Comparison of ENCODE assay signal across 12 cellular contexts in the genomic region with DNA sequence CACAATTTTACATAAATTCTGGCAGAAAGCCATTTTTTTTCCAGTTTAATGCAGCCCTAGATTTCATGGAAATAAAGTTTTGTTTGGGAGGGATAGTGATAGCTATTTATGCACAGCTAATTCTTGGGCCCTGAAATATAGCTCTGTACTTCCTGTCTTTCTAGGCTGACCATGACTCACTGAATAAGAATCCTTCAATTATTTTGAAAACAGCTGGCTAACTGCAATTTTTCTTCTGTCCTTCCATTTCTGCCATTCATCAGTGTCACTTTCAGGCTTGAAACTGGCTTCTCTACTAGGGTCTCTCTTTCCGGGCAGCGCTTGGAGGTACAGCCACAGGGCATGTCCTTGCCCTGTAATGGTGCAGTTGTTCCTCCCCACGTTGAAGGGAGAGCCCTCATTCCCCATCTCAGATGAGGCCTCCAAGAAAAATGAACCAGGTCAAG.
DNase-seq lines count a peak whose midpoint lies in the region; ATAC-seq, FAIRE-seq and TF ChIP-seq lines count a peak whose summit lies in the region.
"Had no signal": no experiment of that assay in that cellular context is flagged by ENCODE, and none has a peak within 500 bp of the region (broad histone marks: within the 10 kb centered on the region; RNA-seq: fewer than 3 reads in every experiment).

No MANE protein-coding gene starts in this region.

- H4K20me1 ChIP-seq in osteoblast (ENCODE audit: insufficient read depth, low read length), result no peaks in the 10 kb centered on the region

- no peaks in the 10 kb centered on the region for H3K27me3 ChIP-seq in osteoblast (ENCODE audit: insufficient read depth, low read length)
- H3K27me3 ChIP-seq: upper lobe of left lung had no signal

- no peak overlapping the region for H3K4me3 ChIP-seq in osteoblast (ENCODE audit: insufficient read depth, low read length)
- H3K4me3 ChIP-seq: upper lobe of left lung had no signal

- H3K36me3 Mint-ChIP-seq in natural killer cell, result peaks cover 8% of the 10 kb centered on the region
- H3K36me3 Mint-ChIP-seq: activated naive CD8-positive, alpha-beta T cell treated with anti-CD3 and anti-CD28 coated beads, Interleukin-2, amount 10 ng/mL, durations not matched to agents 7 days and 5 days had no signal

- DNase-seq in AG20443 (ENCODE audit: low spot score) (peak; percentile 79), RCC 7860 (ENCODE audit: low spot score) (peak; percentile 72), osteoblast (ENCODE audit: insufficient read length, low spot score, missing footprints) (peak; percentile 88), natural killer cell (no peak), midbrain (lab: John Stamatoyannopoulos, UW) (no peak)
- DNase-seq in activated effector memory CD4-positive, alpha-beta T cell treated with Interleukin-2 at 50 U/mL for 16 hours, result no peak
- DNase-seq in stimulated activated naive CD4-positive, alpha-beta T cell treated with Interleukin-2 at 50 U/mL for 16 hours (lab: John Stamatoyannopoulos, UW), result no peak
- DNase-seq: activated naive CD8-positive, alpha-beta T cell treated with anti-CD3 and anti-CD28 coated beads, Interleukin-2, amount 10 ng/mL, durations not matched to agents 7 days and 5 days; DMS153; NCI-H1694 treated with DMSO at 0.1 percent for 48 hours; upper lobe of left lung had no signal

- no peaks in the 10 kb centered on the region for H3K79me2 ChIP-seq in osteoblast (ENCODE audit: insufficient read depth, low read length)

- H3K27ac Mint-ChIP-seq in natural killer cell, result no peak overlapping the region
- H3K27ac Mint-ChIP-seq: activated naive CD8-positive, alpha-beta T cell treated with anti-CD3 and anti-CD28 coated beads, Interleukin-2, amount 10 ng/mL, durations not matched to agents 7 days and 5 days had no signal

- peak; percentile 43 for ATAC-seq in esophagus mucosa
- ATAC-seq in natural killer cell, result no peak

- no peaks in the 10 kb centered on the region for H3K9me3 ChIP-seq in osteoblast (ENCODE audit: low read depth, low read length)

- intact Hi-C loops in natural killer cell (cut with micrococcal nuclease), result no loop called here

- H3K4me2 ChIP-seq in osteoblast (ENCODE audit: insufficient read depth, low read length), result peak overlapping the region; percentile 49

- H3K4me1 ChIP-seq in osteoblast (ENCODE audit: insufficient read depth, low read length), result peaks cover 25% of the 10 kb centered on the region

- FAIRE-seq in RCC 7860 (lab: Jason Lieb, UNC), result peak; percentile 78

- no peaks in the 10 kb centered on the region for H3K36me3 ChIP-seq in osteoblast (ENCODE audit: insufficient read depth, low read length)
- H3K36me3 ChIP-seq: upper lobe of left lung had no signal

- peaks cover 0 to 4% of the 10 kb centered on the region in 2 donors for H3K27me3 Mint-ChIP-seq in natural killer cell (ENCODE audit: low read depth in 2 of 2)
- H3K27me3 Mint-ChIP-seq: activated naive CD8-positive, alpha-beta T cell treated with anti-CD3 and anti-CD28 coated beads, Interleukin-2, amount 10 ng/mL, durations not matched to agents 7 days and 5 days had no signal

- no peak overlapping the region for H3K4me3 Mint-ChIP-seq in natural killer cell
- H3K4me3 Mint-ChIP-seq: activated naive CD8-positive, alpha-beta T cell treated with anti-CD3 and anti-CD28 coated beads, Interleukin-2, amount 10 ng/mL, durations not matched to agents 7 days and 5 days had no signal

- peak overlapping the region; percentile 26 for H2AFZ ChIP-seq in osteoblast (ENCODE audit: low read length)

- no peaks in the 10 kb centered on the region for H3K4me1 Mint-ChIP-seq in natural killer cell
- H3K4me1 Mint-ChIP-seq: activated naive CD8-positive, alpha-beta T cell treated with anti-CD3 and anti-CD28 coated beads, Interleukin-2, amount 10 ng/mL, durations not matched to agents 7 days and 5 days had no signal

- H3K9me3 Mint-ChIP-seq in natural killer cell, result peaks cover 4 to 5% of the 10 kb centered on the region in 2 donors

- TF ChIP-seq CTCF in osteoblast (IDR thresholded peaks at IDR 0.05; ENCODE audit: extremely low read depth, low read depth, low read length) (no peak), natural killer cell (IDR thresholded peaks at IDR 0.05) (no peak)

- peak overlapping the region; percentile 45 for H3K27ac ChIP-seq in osteoblast (ENCODE audit: low read depth, low read length)
- H3K27ac ChIP-seq: upper lobe of left lung had no signal

Comparison
In these comparisons a context has a peak if more than half of its experiments do, and no peak if none do; other contexts are left out.
1. DNase-seq: peak in AG20443 (single experiment), RCC 7860 (single experiment) and osteoblast (single experiment); none in activated effector memory CD4-positive, alpha-beta T cell treated with Interleukin-2 at 50 U/mL for 16 hours (single experiment), natural killer cell (single experiment), stimulated activated naive CD4-positive, alpha-beta T cell treated with Interleukin-2 at 50 U/mL for 16 hours (single experiment) and midbrain (single experiment).